ENCODE assay signal across 14 cellular contexts in genomic region chr15:75025102-75025501, GRCh38. TPM values are rescaled to one million over a fixed set of nuclear protein-coding genes. Genes with fewer than 3 reads are reported as not detected.
DNase-seq lines count a peak whose midpoint lies in the region; ATAC-seq and TF ChIP-seq lines count a peak whose summit lies in the region.
"Had no signal": no experiment of that assay in that cellular context is flagged by ENCODE, and none has a peak within 500 bp of the region (broad histone marks: within the 10 kb centered on the region; RNA-seq: fewer than 3 reads in every experiment).

No MANE protein-coding gene starts in this region.

- POLR2A ChIA-PET in PC-9 (lab: Charles Lee; ENCODE audit: unreplicated experiment) = interaction anchor here (0.5 to 0.7 kb wide), 3 partner anchors 19 to 664 kb away, joined by 3 to 8 read pairs (median 7); no protein-coding TSS in a partner anchor

- peak overlapping the region; percentile 39; the same call in 1 of the 2 replicates for H3K27ac ChIP-seq in DND-41 (ENCODE audit: low read length)
- no peak overlapping the region for H3K27ac ChIP-seq in PC-9
- no peak overlapping the region for H3K27ac ChIP-seq in body of pancreas
- H3K27ac ChIP-seq: colonic mucosa had no signal

- H3K4me2 ChIP-seq in DND-41 (ENCODE audit: insufficient read depth, low read length) (peak overlapping the region; percentile 74; the same call in 1 of the 2 replicates), PC-9 (peak overlapping the region; percentile 84; the same call in 1 of the 2 replicates)

- H3K4me3 ChIP-seq in DND-41 (ENCODE audit: low read depth in 1 of 2, low read length in 2 of 2) (no peak overlapping the region), PC-9 (no peak overlapping the region), body of pancreas (no peak overlapping the region)
- H3K4me3 ChIP-seq: colonic mucosa, mucosa of descending colon had no signal

- no peaks in the 10 kb centered on the region for H3K36me3 Mint-ChIP-seq in endothelial cell (ENCODE audit: low read depth, unreplicated experiment)

- no peaks in the 10 kb centered on the region for H3K9me2 ChIP-seq in PC-9 (ENCODE audit: insufficient read depth)

- CTCF ChIA-PET in PC-9 (lab: Charles Lee) = interaction anchor here (0.5 to 0.6 kb wide), 2 partner anchors 163 to 619 kb away, joined by 3 to 4 read pairs; no protein-coding TSS in a partner anchor

- peaks cover 17% of the 10 kb centered on the region; the same call in 1 of the 2 replicates for H3F3A ChIP-seq in PC-9 (ENCODE audit: insufficient read depth, low read depth)

- peak overlapping the region; percentile 44 for H3K27ac Mint-ChIP-seq in endothelial cell (ENCODE audit: unreplicated experiment)

- TF ChIP-seq CTCF in DND-41 (IDR thresholded peaks at IDR 0.05; ENCODE audit: borderline replicate concordance, extremely low read depth, low read length, poor library complexity, severe bottlenecking) (no peak), PC-9 (conservative IDR thresholded peaks at IDR 0.05) (no peak), endothelial cell (IDR thresholded peaks at IDR 0.05; ENCODE audit: unreplicated experiment) (no peak), body of pancreas (IDR thresholded peaks at IDR 0.05) (no peak)

- peak overlapping the region; percentile 79 for H3K4me3 Mint-ChIP-seq in endothelial cell (ENCODE audit: unreplicated experiment)

- DNase-seq in AML-193 (lab: John Stamatoyannopoulos, UW) (peak; percentile 25 to 58), DND-41 (no peak), PC-9 (no peak), endothelial cell (ENCODE audit: low spot score) (no peak), body of pancreas (no peak), hypothalamus (lab: John Stamatoyannopoulos, UW) (no peak), NCI-H1417 treated with DMSO at 0.1 percent for 48 hours (lab: John Stamatoyannopoulos, UW) (no peak)
- DNase-seq: colonic mucosa; head of caudate nucleus; NCI-H1105 treated with DMSO at 0.1 percent for 48 hours; stimulated activated CD4-positive, alpha-beta T cell treated with anti-CD3 and anti-CD28 coated beads, Interleukin-15, amount 100 ng/mL, for 24 hours; stimulated activated naive CD4-positive, alpha-beta T cell treated with Interleukin-2 at 50 U/mL for 16 hours had no signal

- no peaks in the 10 kb centered on the region for H3K27me3 ChIP-seq in DND-41 (ENCODE audit: insufficient read depth, low read length, poor library complexity)
- H3K27me3 ChIP-seq in PC-9 (ENCODE audit: insufficient read depth, low read depth) = no peaks in the 10 kb centered on the region
- H3K27me3 ChIP-seq in body of pancreas = no peaks in the 10 kb centered on the region
- H3K27me3 ChIP-seq: colonic mucosa had no signal

- ATAC-seq in DND-41 (ENCODE audit: insufficient read depth, low read depth) (no peak), body of pancreas (no peak), GM19023 (IDR thresholded peaks at IDR 0.05; ENCODE audit: unreplicated experiment) (no peak)
- ATAC-seq: mucosa of descending colon had no signal

- peak overlapping the region; percentile 100; the same call in 1 of the 2 replicates for H3K9ac ChIP-seq in DND-41 (ENCODE audit: low read depth, low read length)

- H3K9me3 ChIP-seq in DND-41 (ENCODE audit: insufficient read depth, low read length, severe bottlenecking) (no peaks in the 10 kb centered on the region), PC-9 (ENCODE audit: insufficient read depth, low read depth) (no peaks in the 10 kb centered on the region), body of pancreas (no peaks in the 10 kb centered on the region)
- H3K9me3 ChIP-seq: colonic mucosa, mucosa of descending colon had no signal

- no peaks in the 10 kb centered on the region for H3K9me3 Mint-ChIP-seq in endothelial cell (ENCODE audit: unreplicated experiment)

- H3K4me1 Mint-ChIP-seq in endothelial cell (ENCODE audit: unreplicated experiment) = peaks cover 60% of the 10 kb centered on the region

- H3K27me3 Mint-ChIP-seq in endothelial cell (ENCODE audit: unreplicated experiment) = peaks cover 7% of the 10 kb centered on the region

- BruUV-seq in PC-9 (replicated peaks; lab: Mats Ljungman, UMichigan) = no TSS peak

- intact Hi-C loops in PC-9 (cut with micrococcal nuclease; ENCODE audit: unreplicated experiment) = no loop called here
- intact Hi-C loops in body of pancreas (cut with DNase I) = no loop called here

- H2AFZ ChIP-seq in DND-41 (ENCODE audit: low read depth, low read length) (no peak overlapping the region), PC-9 (no peak overlapping the region)

- H3K36me3 ChIP-seq in DND-41 (ENCODE audit: insufficient read depth, low read length) = peaks cover 11% of the 10 kb centered on the region
- 0 out of 2 replicates have a peak, but pooled peaks cover 3% of the 10 kb centered on the region for H3K36me3 ChIP-seq in PC-9 (ENCODE audit: low read depth)
- H3K36me3 ChIP-seq in body of pancreas (replicated peaks in 1 of 2; ENCODE audit: insufficient read depth in 1 of 2, low read depth in 2 of 2) = no peaks in the 10 kb centered on the region
- H3K36me3 ChIP-seq: colonic mucosa had no signal

- no peak for TF ChIP-seq POLR2A in body of pancreas (IDR thresholded peaks at IDR 0.05)

- H4K20me1 ChIP-seq in DND-41 (ENCODE audit: insufficient read depth, low read length) (peaks cover 7% of the 10 kb centered on the region), PC-9 (ENCODE audit: insufficient read depth) (no peaks in the 10 kb centered on the region)

- H3K79me2 ChIP-seq in DND-41 (ENCODE audit: insufficient read depth, low read length) = peaks cover 22% of the 10 kb centered on the region
- H3K79me2 ChIP-seq in PC-9 (ENCODE audit: low read depth) = peaks cover 20% of the 10 kb centered on the region

- 63 to 64% methylated on average over 2 to 3 of the region's 3 CpGs for WGBS in body of pancreas, 2 donors

- H3K4me1 ChIP-seq in DND-41 (ENCODE audit: insufficient read depth, low read length) (peaks cover 24% of the 10 kb centered on the region), PC-9 (replicated peaks; ENCODE audit: insufficient read depth) (peaks cover 8% of the 10 kb centered on the region), body of pancreas (peaks cover 18% of the 10 kb centered on the region)

RNA-seq across cellular contexts. Expression of gene PPCDC, which starts 1.7 kb away (rescaled TPM):
- total RNA-seq in PC-9 (2021) (23.7 and 24.4 TPM in 2 replicates), endothelial cell (ENCODE audit: unreplicated experiment) (25.0 TPM), body of pancreas (10 to 100 TPM; 12.5 to 13.2 TPM)

RNA-seq across cellular contexts. Expression of gene SCAMP5, which starts 29.7 kb away (rescaled TPM):
- total RNA-seq in PC-9 (2021) (17.9 and 19.7 TPM in 2 replicates), endothelial cell (ENCODE audit: unreplicated experiment) (132 TPM), body of pancreas (10 to 100 TPM; 21.1 to 30.4 TPM)

Comparison
In these comparisons a context has a peak if more than half of its experiments do, and no peak if none do; other contexts are left out.
1. DNase-seq: peak in AML-193 (2 of 2); none in DND-41 (single experiment), PC-9 (0 of 2), endothelial cell (single experiment), body of pancreas (0 of 4), hypothalamus (0 of 51) and NCI-H1417 treated with DMSO at 0.1 percent for 48 hours (single experiment).